Comparison of ENCODE assay signal across 1 cellular context in genomic region chr11:2248762-2249161, GRCh38.
TF ChIP-seq lines count a peak whose summit lies in the region.

No MANE protein-coding gene starts in this region.

TF ChIP-seq in WTC11, 78 proteins besides CTCF, POLR2A, EP300 and RAD21 (continued from another document):
- TF ChIP-seq, protein P1, sequence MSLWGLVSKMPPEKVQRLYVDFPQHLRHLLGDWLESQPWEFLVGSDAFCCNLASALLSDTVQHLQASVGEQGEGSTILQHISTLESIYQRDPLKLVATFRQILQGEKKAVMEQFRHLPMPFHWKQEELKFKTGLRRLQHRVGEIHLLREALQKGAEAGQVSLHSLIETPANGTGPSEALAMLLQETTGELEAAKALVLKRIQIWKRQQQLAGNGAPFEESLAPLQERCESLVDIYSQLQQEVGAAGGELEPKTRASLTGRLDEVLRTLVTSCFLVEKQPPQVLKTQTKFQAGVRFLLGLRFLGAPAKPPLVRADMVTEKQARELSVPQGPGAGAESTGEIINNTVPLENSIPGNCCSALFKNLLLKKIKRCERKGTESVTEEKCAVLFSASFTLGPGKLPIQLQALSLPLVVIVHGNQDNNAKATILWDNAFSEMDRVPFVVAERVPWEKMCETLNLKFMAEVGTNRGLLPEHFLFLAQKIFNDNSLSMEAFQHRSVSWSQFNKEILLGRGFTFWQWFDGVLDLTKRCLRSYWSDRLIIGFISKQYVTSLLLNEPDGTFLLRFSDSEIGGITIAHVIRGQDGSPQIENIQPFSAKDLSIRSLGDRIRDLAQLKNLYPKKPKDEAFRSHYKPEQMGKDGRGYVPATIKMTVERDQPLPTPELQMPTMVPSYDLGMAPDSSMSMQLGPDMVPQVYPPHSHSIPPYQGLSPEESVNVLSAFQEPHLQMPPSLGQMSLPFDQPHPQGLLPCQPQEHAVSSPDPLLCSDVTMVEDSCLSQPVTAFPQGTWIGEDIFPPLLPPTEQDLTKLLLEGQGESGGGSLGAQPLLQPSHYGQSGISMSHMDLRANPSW (CRISPR knock-in tag; conservative IDR thresholded peaks at IDR 0.05; ENCODE audit: low read depth): no peak
- no peak for TF ChIP-seq ELF4 (CRISPR knock-in tag; IDR thresholded peaks at IDR 0.05; ENCODE audit: low read depth)
- TF ChIP-seq, protein P2, sequence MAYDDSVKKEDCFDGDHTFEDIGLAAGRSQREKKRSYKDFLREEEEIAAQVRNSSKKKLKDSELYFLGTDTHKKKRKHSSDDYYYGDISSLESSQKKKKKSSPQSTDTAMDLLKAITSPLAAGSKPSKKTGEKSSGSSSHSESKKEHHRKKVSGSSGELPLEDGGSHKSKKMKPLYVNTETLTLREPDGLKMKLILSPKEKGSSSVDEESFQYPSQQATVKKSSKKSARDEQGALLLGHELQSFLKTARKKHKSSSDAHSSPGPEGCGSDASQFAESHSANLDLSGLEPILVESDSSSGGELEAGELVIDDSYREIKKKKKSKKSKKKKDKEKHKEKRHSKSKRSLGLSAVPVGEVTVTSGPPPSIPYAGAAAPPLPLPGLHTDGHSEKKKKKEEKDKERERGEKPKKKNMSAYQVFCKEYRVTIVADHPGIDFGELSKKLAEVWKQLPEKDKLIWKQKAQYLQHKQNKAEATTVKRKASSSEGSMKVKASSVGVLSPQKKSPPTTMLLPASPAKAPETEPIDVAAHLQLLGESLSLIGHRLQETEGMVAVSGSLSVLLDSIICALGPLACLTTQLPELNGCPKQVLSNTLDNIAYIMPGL (CRISPR knock-in tag; IDR thresholded peaks at IDR 0.05): no peak
- TF ChIP-seq CDX4 (CRISPR knock-in tag; IDR thresholded peaks at IDR 0.05; ENCODE audit: borderline replicate concordance): no peak
- TF ChIP-seq CREB1 (CRISPR knock-in tag; IDR thresholded peaks at IDR 0.05): no peak
- TF ChIP-seq E2F5 (CRISPR knock-in tag; IDR thresholded peaks at IDR 0.05): no peak
- TF ChIP-seq, protein P3, sequence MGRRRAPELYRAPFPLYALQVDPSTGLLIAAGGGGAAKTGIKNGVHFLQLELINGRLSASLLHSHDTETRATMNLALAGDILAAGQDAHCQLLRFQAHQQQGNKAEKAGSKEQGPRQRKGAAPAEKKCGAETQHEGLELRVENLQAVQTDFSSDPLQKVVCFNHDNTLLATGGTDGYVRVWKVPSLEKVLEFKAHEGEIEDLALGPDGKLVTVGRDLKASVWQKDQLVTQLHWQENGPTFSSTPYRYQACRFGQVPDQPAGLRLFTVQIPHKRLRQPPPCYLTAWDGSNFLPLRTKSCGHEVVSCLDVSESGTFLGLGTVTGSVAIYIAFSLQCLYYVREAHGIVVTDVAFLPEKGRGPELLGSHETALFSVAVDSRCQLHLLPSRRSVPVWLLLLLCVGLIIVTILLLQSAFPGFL (CRISPR knock-in tag; IDR thresholded peaks at IDR 0.05; ENCODE audit: borderline replicate concordance): no peak
- no peak for TF ChIP-seq FOXJ3 (CRISPR knock-in tag; IDR thresholded peaks at IDR 0.05; ENCODE audit: borderline replicate concordance)
- no peak for TF ChIP-seq CBFB (CRISPR knock-in tag; IDR thresholded peaks at IDR 0.05; ENCODE audit: low read depth)
- TF ChIP-seq, protein P4, sequence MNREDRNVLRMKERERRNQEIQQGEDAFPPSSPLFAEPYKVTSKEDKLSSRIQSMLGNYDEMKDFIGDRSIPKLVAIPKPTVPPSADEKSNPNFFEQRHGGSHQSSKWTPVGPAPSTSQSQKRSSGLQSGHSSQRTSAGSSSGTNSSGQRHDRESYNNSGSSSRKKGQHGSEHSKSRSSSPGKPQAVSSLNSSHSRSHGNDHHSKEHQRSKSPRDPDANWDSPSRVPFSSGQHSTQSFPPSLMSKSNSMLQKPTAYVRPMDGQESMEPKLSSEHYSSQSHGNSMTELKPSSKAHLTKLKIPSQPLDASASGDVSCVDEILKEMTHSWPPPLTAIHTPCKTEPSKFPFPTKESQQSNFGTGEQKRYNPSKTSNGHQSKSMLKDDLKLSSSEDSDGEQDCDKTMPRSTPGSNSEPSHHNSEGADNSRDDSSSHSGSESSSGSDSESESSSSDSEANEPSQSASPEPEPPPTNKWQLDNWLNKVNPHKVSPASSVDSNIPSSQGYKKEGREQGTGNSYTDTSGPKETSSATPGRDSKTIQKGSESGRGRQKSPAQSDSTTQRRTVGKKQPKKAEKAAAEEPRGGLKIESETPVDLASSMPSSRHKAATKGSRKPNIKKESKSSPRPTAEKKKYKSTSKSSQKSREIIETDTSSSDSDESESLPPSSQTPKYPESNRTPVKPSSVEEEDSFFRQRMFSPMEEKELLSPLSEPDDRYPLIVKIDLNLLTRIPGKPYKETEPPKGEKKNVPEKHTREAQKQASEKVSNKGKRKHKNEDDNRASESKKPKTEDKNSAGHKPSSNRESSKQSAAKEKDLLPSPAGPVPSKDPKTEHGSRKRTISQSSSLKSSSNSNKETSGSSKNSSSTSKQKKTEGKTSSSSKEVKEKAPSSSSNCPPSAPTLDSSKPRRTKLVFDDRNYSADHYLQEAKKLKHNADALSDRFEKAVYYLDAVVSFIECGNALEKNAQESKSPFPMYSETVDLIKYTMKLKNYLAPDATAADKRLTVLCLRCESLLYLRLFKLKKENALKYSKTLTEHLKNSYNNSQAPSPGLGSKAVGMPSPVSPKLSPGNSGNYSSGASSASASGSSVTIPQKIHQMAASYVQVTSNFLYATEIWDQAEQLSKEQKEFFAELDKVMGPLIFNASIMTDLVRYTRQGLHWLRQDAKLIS (CRISPR knock-in tag; IDR thresholded peaks at IDR 0.05; ENCODE audit: borderline replicate concordance): no peak
- no peak for TF ChIP-seq HMGA2 (CRISPR knock-in tag; IDR thresholded peaks at IDR 0.05)
- TF ChIP-seq AR (CRISPR knock-in tag; IDR thresholded peaks at IDR 0.05): no peak
- TF ChIP-seq ETV6 (CRISPR knock-in tag; IDR thresholded peaks at IDR 0.05): no peak
- TF ChIP-seq E2F4 (CRISPR knock-in tag; IDR thresholded peaks at IDR 0.05; ENCODE audit: borderline replicate concordance, low read depth): no peak
- no peak for TF ChIP-seq RELA (CRISPR knock-in tag; IDR thresholded peaks at IDR 0.05; ENCODE audit: borderline replicate concordance)
- TF ChIP-seq SMAD3 (CRISPR knock-in tag; IDR thresholded peaks at IDR 0.05; ENCODE audit: borderline replicate concordance): no peak
- TF ChIP-seq MXD4 (CRISPR knock-in tag; IDR thresholded peaks at IDR 0.05; ENCODE audit: borderline replicate concordance): no peak
- TF ChIP-seq ESRRA (CRISPR knock-in tag; IDR thresholded peaks at IDR 0.05; ENCODE audit: borderline replicate concordance): no peak
